ENCODE assay signal across 20 cellular contexts in genomic region chr10:12337407-12337806, GRCh38. TPM values are rescaled to one million over a fixed set of nuclear protein-coding genes. Genes with fewer than 3 reads are reported as not detected.
DNase-seq lines count a peak whose midpoint lies in the region; ATAC-seq and TF ChIP-seq lines count a peak whose summit lies in the region.
"Had no signal": no experiment of that assay in that cellular context is flagged by ENCODE, and none has a peak within 500 bp of the region (broad histone marks: within the 10 kb centered on the region; RNA-seq: fewer than 3 reads in every experiment).

No MANE protein-coding gene starts in this region.

- H3K36me3 Mint-ChIP-seq in IgD-negative memory B cell (no peaks in the 10 kb centered on the region), chondrocyte (ENCODE audit: low read depth) (no peaks in the 10 kb centered on the region), naive B cell (no peaks in the 10 kb centered on the region), Calu3 (ENCODE audit: insufficient read depth, unreplicated experiment) (peaks cover 8% of the 10 kb centered on the region)
- H3K36me3 Mint-ChIP-seq: activated CD8-positive, alpha-beta memory T cell treated with anti-CD3 and anti-CD28 coated beads, Interleukin-2, amount 10 ng/mL, durations not matched to agents 7 days and 5 days; CD4-positive, CD25-positive, alpha-beta regulatory T cell; natural killer cell treated with Interleukin-12 subunit alpha and Interleukin-12 subunit beta and Interleukin-15 and Interleukin-18, amount 100 ng/mL, for 72 hours; stimulated activated memory B cell treated with anti-CD40 and anti-IgM and Interleukin-4, amounts not matched to agents 10 μg/mL and 1 μg/mL and 100 μg/mL, for 72 hours had no signal

- H3K27me3 Mint-ChIP-seq in IgD-negative memory B cell, result no peaks in the 10 kb centered on the region
- H3K27me3 Mint-ChIP-seq in chondrocyte (ENCODE audit: low read depth), result no peaks in the 10 kb centered on the region
- no peaks in the 10 kb centered on the region for H3K27me3 Mint-ChIP-seq in naive B cell
- H3K27me3 Mint-ChIP-seq in Calu3 (ENCODE audit: unreplicated experiment), result peaks cover 9% of the 10 kb centered on the region
- H3K27me3 Mint-ChIP-seq: stimulated activated memory B cell treated with anti-CD40 and anti-IgM and Interleukin-4, amounts not matched to agents 10 μg/mL and 1 μg/mL and 100 μg/mL, for 72 hours had no signal

- intact Hi-C loops in Calu3 (cut with micrococcal nuclease; ENCODE audit: unreplicated experiment), result no loop called here

- H3K9me3 Mint-ChIP-seq in IgD-negative memory B cell, result no peaks in the 10 kb centered on the region
- H3K9me3 Mint-ChIP-seq in chondrocyte (ENCODE audit: low read depth), result no peaks in the 10 kb centered on the region
- no peaks in the 10 kb centered on the region for H3K9me3 Mint-ChIP-seq in naive B cell
- H3K9me3 Mint-ChIP-seq in Calu3 (ENCODE audit: low read depth, unreplicated experiment), result no peaks in the 10 kb centered on the region
- H3K9me3 Mint-ChIP-seq: CD4-positive, CD25-positive, alpha-beta regulatory T cell; natural killer cell treated with Interleukin-12 subunit alpha and Interleukin-12 subunit beta and Interleukin-15 and Interleukin-18, amount 100 ng/mL, for 72 hours; stimulated activated memory B cell treated with anti-CD40 and anti-IgM and Interleukin-4, amounts not matched to agents 10 μg/mL and 1 μg/mL and 100 μg/mL, for 72 hours had no signal

- BruUV-seq in Calu3 (replicated peaks; lab: Mats Ljungman, UMichigan), result no TSS peak

- H3K27ac Mint-ChIP-seq in IgD-negative memory B cell (peak overlapping the region; percentile 10 to 41 (median 25)), chondrocyte (ENCODE audit: unreplicated experiment) (peak overlapping the region; percentile 78), naive B cell (peak overlapping the region in 4 of 6 donors; percentile 35 to 69 (median 53)), Calu3 (ENCODE audit: unreplicated experiment) (no peak overlapping the region)
- H3K27ac Mint-ChIP-seq: activated CD8-positive, alpha-beta memory T cell treated with anti-CD3 and anti-CD28 coated beads, Interleukin-2, amount 10 ng/mL, durations not matched to agents 7 days and 5 days; CD4-positive, CD25-positive, alpha-beta regulatory T cell; natural killer cell treated with Interleukin-12 subunit alpha and Interleukin-12 subunit beta and Interleukin-15 and Interleukin-18, amount 100 ng/mL, for 72 hours; stimulated activated memory B cell treated with anti-CD40 and anti-IgM and Interleukin-4, amounts not matched to agents 10 μg/mL and 1 μg/mL and 100 μg/mL, for 72 hours had no signal

- no peak for ATAC-seq in naive B cell (ENCODE audit: low read depth in 2 of 2)
- ATAC-seq: A549; activated CD8-positive, alpha-beta memory T cell treated with anti-CD3 and anti-CD28 coated beads, Interleukin-2, amount 10 ng/mL, durations not matched to agents 7 days and 5 days; lower lobe of right lung; natural killer cell treated with Interleukin-12 subunit alpha and Interleukin-12 subunit beta and Interleukin-15 and Interleukin-18, amount 100 ng/mL, for 72 hours; stimulated activated memory B cell treated with anti-CD40 and anti-IgM and Interleukin-4, amounts not matched to agents 10 μg/mL and 1 μg/mL and 100 μg/mL, for 72 hours had no signal

- peak overlapping the region in 1 of 4 donors; percentile 6 for H3K4me3 Mint-ChIP-seq in IgD-negative memory B cell
- H3K4me3 Mint-ChIP-seq in chondrocyte (ENCODE audit: unreplicated experiment), result no peak overlapping the region
- peak overlapping the region in 1 of 8 donors; percentile 5 for H3K4me3 Mint-ChIP-seq in naive B cell
- H3K4me3 Mint-ChIP-seq in Calu3 (ENCODE audit: low read depth, unreplicated experiment), result no peak overlapping the region
- H3K4me3 Mint-ChIP-seq: activated CD8-positive, alpha-beta memory T cell treated with anti-CD3 and anti-CD28 coated beads, Interleukin-2, amount 10 ng/mL, durations not matched to agents 7 days and 5 days; CD4-positive, CD25-positive, alpha-beta regulatory T cell; natural killer cell treated with Interleukin-12 subunit alpha and Interleukin-12 subunit beta and Interleukin-15 and Interleukin-18, amount 100 ng/mL, for 72 hours; stimulated activated memory B cell treated with anti-CD40 and anti-IgM and Interleukin-4, amounts not matched to agents 10 μg/mL and 1 μg/mL and 100 μg/mL, for 72 hours had no signal

- DNase-seq in A172 (ENCODE audit: low spot score) (peak; percentile 19), chondrocyte (ENCODE audit: low spot score) (no peak), naive B cell (no peak), NCI-H146 treated with DMSO at 0.1 percent for 48 hours (lab: John Stamatoyannopoulos, UW; ENCODE audit: unreplicated experiment) (no peak), Calu3 (no peak), MV-4-11 (lab: John Stamatoyannopoulos, UW) (no peak), COR-L47 (lab: John Stamatoyannopoulos, UW) (no peak)
- DNase-seq: activated CD8-positive, alpha-beta memory T cell treated with anti-CD3 and anti-CD28 coated beads, Interleukin-2, amount 10 ng/mL, durations not matched to agents 7 days and 5 days; activated effector memory CD4-positive, alpha-beta T cell treated with Interleukin-2 at 50 U/mL for 16 hours; CD4-positive, CD25-positive, alpha-beta regulatory T cell; cortex of kidney; lower lobe of right lung; NCI-H2107; NCI-H526; SK-N-SH; trophoblast cell had no signal

- TF ChIP-seq CTCF in chondrocyte (IDR thresholded peaks at IDR 0.05) (no peak), Calu3 (IDR thresholded peaks at IDR 0.05; ENCODE audit: unreplicated experiment) (no peak)

- H3K4me1 Mint-ChIP-seq in IgD-negative memory B cell (peaks cover 38 to 50% (median 40%) of the 10 kb centered on the region in 3 donors), chondrocyte (ENCODE audit: low read depth) (peaks cover 47% of the 10 kb centered on the region), naive B cell (peaks cover 49 to 74% (median 62%) of the 10 kb centered on the region in 3 donors), Calu3 (ENCODE audit: low read depth, unreplicated experiment) (peaks cover 12% of the 10 kb centered on the region)

- CTCF ChIA-PET in Calu3 (lab: Charles Lee), result interaction anchor here (1.1 kb wide), 1 partner anchor 16 kb away, joined by 6 read pairs; no protein-coding TSS in a partner anchor

RNA-seq across cellular contexts. Expression of gene CAMK1D, which starts 11.9 kb away (rescaled TPM):
- total RNA-seq in A172 (2014; rRNA removed; shearing (Covaris generic)), result 2.6 and 3.4 TPM in 2 replicates
- polyA plus RNA-seq in IgD-negative memory B cell (41.4 TPM), naive B cell (ENCODE audit: low read depth in 6 of 6) (10 to 100 TPM; 12.2 to 54.1 (median 35.6) TPM)
- total RNA-seq in chondrocyte (31.2 to 36.3 TPM (median 34.7 TPM) in 3 replicates), Calu3 (2022) (2.6 and 2.7 TPM in 2 replicates)
